Comparison of ENCODE assay signal across 11 cellular contexts in genomic region chr1:64476251-64476952, GRCh38. TPM values are rescaled to one million over a fixed set of nuclear protein-coding genes. Genes with fewer than 3 reads are reported as not detected.
DNase-seq lines count a peak whose midpoint lies in the region; ATAC-seq, FAIRE-seq and TF ChIP-seq lines count a peak whose summit lies in the region.
"Had no signal": no experiment of that assay in that cellular context is flagged by ENCODE, and none has a peak within 500 bp of the region (broad histone marks: within the 10 kb centered on the region; RNA-seq: fewer than 3 reads in every experiment).

No MANE protein-coding gene starts in this region.

- no peaks in the 10 kb centered on the region for H3K36me3 ChIP-seq in K562 (ENCODE audit: control insufficient read depth, insufficient read depth, low read length)
- H3K36me3 ChIP-seq in skeletal muscle tissue (ENCODE audit: control insufficient read depth in 3 of 3, insufficient read depth in 3 of 3, low read length in 3 of 3), result no peaks in the 10 kb centered on the region

- H3K4me3 ChIP-seq in K562, result no peak overlapping the region
- no peak overlapping the region for H3K4me3 ChIP-seq in right cardiac atrium (ENCODE audit: low read length)
- no peak overlapping the region for H3K4me3 ChIP-seq in skeletal muscle tissue (ENCODE audit: low read length in 3 of 3)

- TF ChIP-seq CTCF in K562 (IDR thresholded peaks at IDR 0.05 in 2 of 3, conservative IDR thresholded peaks at IDR 0.05 in 1 of 3; ENCODE audit: insufficient read depth in 2 of 3, low read depth in 1 of 3, low read length in 3 of 3), result no peak

- H4K20me1 ChIP-seq in K562 (replicated peaks; ENCODE audit: control insufficient read depth, insufficient read depth, low read length), result no peaks in the 10 kb centered on the region

- intact Hi-C loops in K562 (cut with micrococcal nuclease), result no loop called here
- intact Hi-C loops in right cardiac atrium (cut with DNase I), result loop anchor here in 3 of 4 donors (10.0 kb wide), 3 partner anchors 68 to 198 kb away; no protein-coding TSS in a partner anchor

- TF ChIP-seq EP300 in K562 (IDR thresholded peaks at IDR 0.05; ENCODE audit: low read length), result no peak

- no peak overlapping the region for H2AFZ ChIP-seq in K562 (ENCODE audit: low read depth, low read length)

- H3K27me3 ChIP-seq in K562 (ENCODE audit: control insufficient read depth in 2 of 2, insufficient read depth in 2 of 2, low read length in 2 of 2) (peaks cover 2 to 6% of the 10 kb centered on the region in 2 experiments; a peak in 3 of 5 replicates), right cardiac atrium (ENCODE audit: control insufficient read depth, insufficient read depth) (no peaks in the 10 kb centered on the region), skeletal muscle tissue (ENCODE audit: control insufficient read depth in 3 of 3, insufficient read depth in 3 of 3, low read length in 3 of 3) (no peaks in the 10 kb centered on the region)

- POLR2A ChIA-PET in K562 (lab: Yijun Ruan, JAX), result interaction anchor here (0.6 kb wide), 1 partner anchor 199 kb away, joined by 3 read pairs; no protein-coding TSS in a partner anchor

- no peaks in the 10 kb centered on the region for H3K9me1 ChIP-seq in K562 (ENCODE audit: control insufficient read depth, insufficient read depth, low read length)

- ATAC-seq in K562 (no peak), right cardiac atrium (peak; percentile 92), HG03175 (IDR thresholded peaks at IDR 0.05; ENCODE audit: unreplicated experiment) (no peak)
- ATAC-seq: left colon had no signal

- H3K9me3 ChIP-seq in K562 (replicated peaks; ENCODE audit: control insufficient read depth, insufficient read depth, low read depth, low read length), result no peaks in the 10 kb centered on the region
- H3K9me3 ChIP-seq in right cardiac atrium (ENCODE audit: control insufficient read depth, low read length), result no peaks in the 10 kb centered on the region
- H3K9me3 ChIP-seq in skeletal muscle tissue (ENCODE audit: control insufficient read depth in 3 of 3, low read length in 3 of 3), result no peaks in the 10 kb centered on the region

- no TSS peak for BruUV-seq in K562 (replicated peaks; lab: Mats Ljungman, UMichigan)

- CTCF ChIA-PET in K562 (lab: Yijun Ruan, JAX; ENCODE audit: low intra/inter-chr PET ratio), result no interaction called here

- in situ Hi-C loops in K562 (cut with MboI), result no loop called here

- no peak overlapping the region for H3K27ac ChIP-seq in K562 (ENCODE audit: extremely low read depth, low read depth, low read length)
- no peak overlapping the region for H3K27ac ChIP-seq in right cardiac atrium (ENCODE audit: low read length)
- H3K27ac ChIP-seq in skeletal muscle tissue (ENCODE audit: low read depth, low read length), result peak overlapping the region; percentile 56

- H3K4me2 ChIP-seq in K562 (ENCODE audit: insufficient read depth, low read length), result no peak overlapping the region

- WGBS in K562 (ENCODE audit: insufficient coverage, low coverage, missing lambda C conversion rate), result 2% methylated on average over 4 of the region's 4 CpGs
- WGBS in right cardiac atrium, result 31% methylated on average over 4 of the region's 4 CpGs

- no peaks in the 10 kb centered on the region for H3K79me2 ChIP-seq in K562 (ENCODE audit: control insufficient read depth, insufficient read depth, low read length)

- no peak for TF ChIP-seq POLR2A in H54 (IDR thresholded peaks at IDR 0.05; ENCODE audit: low read depth, low read length)
- TF ChIP-seq POLR2A in K562 (conservative IDR thresholded peaks at IDR 0.05), result no peak

- DNase-seq in H54 (ENCODE audit: insufficient read length, low spot score) (no peak), K562 (ENCODE audit: extremely low read depth in 1 of 4, low spot score in 3 of 4) (no peak), right cardiac atrium (no peak), urothelium cell line (ENCODE audit: low spot score) (no peak), germinal center (ENCODE audit: low spot score) (no peak), NCI-H82 (lab: John Stamatoyannopoulos, UW) (no peak)
- DNase-seq: left colon, NCI-H1105 had no signal

- no peak for TF ChIP-seq RAD21 in K562 (CRISPR knock-in tag; conservative IDR thresholded peaks at IDR 0.05 in 1 of 2, IDR thresholded peaks at IDR 0.05 in 1 of 2)

- H3K4me1 ChIP-seq in K562 (replicated peaks in 1 of 2; ENCODE audit: control insufficient read depth in 2 of 2, insufficient read depth in 2 of 2, low read length in 2 of 2), result no peaks in the 10 kb centered on the region
- H3K4me1 ChIP-seq in right cardiac atrium (ENCODE audit: control insufficient read depth, insufficient read depth, low read length), result peaks cover 11% of the 10 kb centered on the region
- H3K4me1 ChIP-seq in skeletal muscle tissue (ENCODE audit: control insufficient read depth in 3 of 3, insufficient read depth in 3 of 3, low read length in 3 of 3), result peaks cover 18 to 38% (median 27%) of the 10 kb centered on the region in 3 donors

- H3K9ac ChIP-seq in K562 (ENCODE audit: insufficient read depth in 1 of 2, low read depth in 2 of 2, low read length in 2 of 2) (no peak overlapping the region), skeletal muscle tissue (ENCODE audit: low read depth in 1 of 3, low read length in 3 of 3) (peak overlapping the region in 1 of 3 donors; percentile 10)

- FAIRE-seq in H54 (lab: Jason Lieb, UNC) (peak; percentile 92), K562 (lab: Jason Lieb, UNC) (no peak), urothelium cell line (lab: Jason Lieb, UNC) (no peak)
- FAIRE-seq: GM12892 had no signal

TF ChIP-seq in K562, 482 proteins besides CTCF, POLR2A, EP300 and RAD21:
- TF ChIP-seq CEBPG (CRISPR knock-in tag; IDR thresholded peaks at IDR 0.05) (no peak), CEBPG (tag; conservative IDR thresholded peaks at IDR 0.05 in 1 of 2, IDR thresholded peaks at IDR 0.05 in 1 of 2) (peak; percentile 29 to 52; a peak in 1 of 4 replicates), CEBPB (tag; IDR thresholded peaks at IDR 0.05) (peak; percentile 58), BHLHE40 (IDR thresholded peaks at IDR 0.05; ENCODE audit: low read length) (no peak)

RNA-seq across cellular contexts. Expression of gene CACHD1, which starts 6.5 kb away (rescaled TPM):
- total RNA-seq in K562 (2011; cell fraction: chromatin; rRNA removed; ENCODE audit: low replicate concordance), result not detected in 2 replicates
- total RNA-seq in K562 (2011; cell fraction: nucleolus; rRNA removed), result not detected in 2 replicates
- total RNA-seq in K562 (2011; cell fraction: nucleoplasm; rRNA removed), result not detected in 2 replicates
- total RNA-seq in K562 (2014; rRNA removed), result not detected in 2 replicates
- not detected in 2 replicates for total RNA-seq in K562 (2014; rRNA removed; fragmentation: Illumina TruSeq; extraction: Trizol)
- not detected in 2 replicates for total RNA-seq in K562 (2015; rRNA removed; fragmentation: Illumina TruSeq; extraction: Trizol)
- total RNA-seq in K562 (2021), result 0.04 and 0.07 TPM in 2 replicates
- polyA plus RNA-seq in K562 (2011; rRNA removed), result not detected in 2 replicates
- polyA plus RNA-seq in K562 (2011; cell fraction: cytosol; rRNA removed), result 0.03 TPM in 1 of 2 replicates, not detected in the other
- not detected in 2 replicates for polyA plus RNA-seq in K562 (2011; cell fraction: nucleus; rRNA removed)
- not detected in 2 replicates for polyA plus RNA-seq in K562 (2012)
- not detected in 2 replicates for polyA plus RNA-seq in K562 (2014; fragmentation: Illumina TruSeq; extraction: Trizol)
- polyA plus RNA-seq in K562 (2014; fragmentation: Nextera tagmentation; extraction: Ambion mirVana), result not detected
- polyA plus RNA-seq in K562 (2014; rRNA removed), result not detected in 2 replicates
- not detected in 2 replicates for polyA minus RNA-seq in K562 (2011; rRNA and poly(A)+ RNA removed)
- polyA minus RNA-seq in K562 (2011; cell fraction: cytosol; rRNA and poly(A)+ RNA removed), result not detected in 2 replicates
- not detected in 2 replicates for polyA minus RNA-seq in K562 (2011; cell fraction: nucleus; rRNA and poly(A)+ RNA removed)
- total RNA-seq in right cardiac atrium, result 1 to 10 TPM; 2.5 to 6.4 (median 3.7) TPM
- 1.6 TPM for polyA plus RNA-seq in right cardiac atrium
- total RNA-seq in skeletal muscle tissue, result 12.5 TPM

Comparison
In these comparisons a context has a peak if more than half of its experiments do, and no peak if none do; other contexts are left out.
1. ATAC-seq: peak in right cardiac atrium (2 of 2); none in K562 (single experiment) and HG03175 (single experiment).